ENCODE assay signal across 8 cellular contexts in genomic region chr10:62243647-62243997, GRCh38.
DNase-seq lines count a peak whose midpoint lies in the region; ATAC-seq and TF ChIP-seq lines count a peak whose summit lies in the region.

No MANE protein-coding gene starts in this region.

- no peaks in the 10 kb centered on the region for H4K20me1 ChIP-seq in SU-DHL-6 (ENCODE audit: low read depth, low read length)

- H3K4me3 ChIP-seq in SU-DHL-6 (ENCODE audit: insufficient read depth, low read length, poor library complexity, severe bottlenecking): peak overlapping the region; percentile 45
- no peak overlapping the region for H3K4me3 ChIP-seq in mucosa of stomach (ENCODE audit: low read length)

- peaks cover 31% of the 10 kb centered on the region for H3K79me2 ChIP-seq in SU-DHL-6 (ENCODE audit: insufficient read depth, low read length)

- peaks cover 79% of the 10 kb centered on the region for H3F3A ChIP-seq in SU-DHL-6 (ENCODE audit: insufficient read depth)

- no peak for TF ChIP-seq CTCF in SU-DHL-6 (IDR thresholded peaks at IDR 0.05; ENCODE audit: insufficient read depth, low read length, poor library complexity, severe bottlenecking)

- no peaks in the 10 kb centered on the region for H3K36me3 ChIP-seq in SU-DHL-6 (ENCODE audit: low read length)
- no peaks in the 10 kb centered on the region for H3K36me3 ChIP-seq in mucosa of stomach (ENCODE audit: control insufficient read depth, insufficient read depth, low read length)

- no peaks in the 10 kb centered on the region for H3K9me2 ChIP-seq in SU-DHL-6 (replicated peaks; ENCODE audit: insufficient read depth, low read length)

- peak overlapping the region; percentile 90 for H3K27ac ChIP-seq in SU-DHL-6 (ENCODE audit: low read depth, low read length)

- H3K9ac ChIP-seq in SU-DHL-6 (ENCODE audit: low read length) (peak overlapping the region; percentile 51), mucosa of stomach (ENCODE audit: low read length) (peak overlapping the region; percentile 3)

- peaks cover 6% of the 10 kb centered on the region for H3K4me1 ChIP-seq in mucosa of stomach (ENCODE audit: control insufficient read depth, insufficient read depth, low read length)

- H3K9me3 ChIP-seq in SU-DHL-6 (ENCODE audit: insufficient read depth, low read length): no peaks in the 10 kb centered on the region
- no peaks in the 10 kb centered on the region for H3K9me3 ChIP-seq in mucosa of stomach (ENCODE audit: control insufficient read depth, low read length)

- peak overlapping the region; percentile 96 for H3K4me2 ChIP-seq in SU-DHL-6 (ENCODE audit: low read depth, low read length, poor library complexity, severe bottlenecking)

- no peak for DNase-seq in germinal center (ENCODE audit: low spot score)
- no peak for DNase-seq in anterior cingulate cortex (lab: John Stamatoyannopoulos, UW)
- DNase-seq in stimulated activated naive CD4-positive, alpha-beta T cell (lab: John Stamatoyannopoulos, UW): no peak
- no peak for DNase-seq in SW480 (ENCODE audit: low spot score)

- ATAC-seq in GM18861 (IDR thresholded peaks at IDR 0.05; ENCODE audit: unreplicated experiment): peak; percentile 30
- ATAC-seq in HG02678 (IDR thresholded peaks at IDR 0.05; ENCODE audit: unreplicated experiment): peak; percentile 41

- H2AFZ ChIP-seq in SU-DHL-6 (ENCODE audit: low read depth, low read length, severe bottlenecking): no peak overlapping the region

- H3K27me3 ChIP-seq in SU-DHL-6 (ENCODE audit: low read length) (no peaks in the 10 kb centered on the region), mucosa of stomach (ENCODE audit: control insufficient read depth, insufficient read depth, low read length) (no peaks in the 10 kb centered on the region)
